ENCODE assay signal across 8 cellular contexts in genomic region chr2:10048501-10049171, GRCh38. TPM values are rescaled to one million over a fixed set of nuclear protein-coding genes. Genes with fewer than 3 reads are reported as not detected.
A peak's percentile ranks its signal among the peaks of the same experiment; 100 is the strongest.
DNase-seq lines count a peak whose midpoint lies in the region; ATAC-seq and TF ChIP-seq lines count a peak whose summit lies in the region.

No MANE protein-coding gene starts in this region.

- no peaks in the 10 kb centered on the region for H3K27me3 ChIP-seq in lung (ENCODE audit: control insufficient read depth, insufficient read depth)

- H3K27ac ChIP-seq in lung (ENCODE audit: low read depth in 1 of 2, low read length in 1 of 2): peak overlapping the region in 1 of 2 donors; percentile 47

- no peak overlapping the region for H3K4me3 ChIP-seq in lung

- no peaks in the 10 kb centered on the region for H3K9me3 ChIP-seq in lung (ENCODE audit: control insufficient read depth in 2 of 2, insufficient read depth in 1 of 2, low read length in 1 of 2)

- in situ Hi-C loops in GM13976 (cut with MboI; ENCODE audit: low sequenced_read_pairs, unreplicated experiment): no loop called here

- peaks cover 13 to 42% of the 10 kb centered on the region in 2 donors for H3K36me3 ChIP-seq in lung (ENCODE audit: control insufficient read depth in 2 of 2, insufficient read depth in 2 of 2, low read length in 2 of 2)

- H3K4me1 ChIP-seq in lung (ENCODE audit: control insufficient read depth in 2 of 2, insufficient read depth in 2 of 2, low read length in 2 of 2): peaks cover 0 to 6% of the 10 kb centered on the region in 2 donors

- WGBS in lung, 2 donors: 60 to 69% methylated on average over 10 of the region's 10 CpGs

- DNase-seq in Ammon's horn (ENCODE audit: low spot score) (peak; percentile 77), GM13976 (ENCODE audit: low spot score) (peak; percentile 74), NCI-H748 treated with DMSO at 0.1 percent for 48 hours (lab: John Stamatoyannopoulos, UW) (peak; percentile 14), lung (ENCODE audit: low spot score) (no peak)
- DNase-seq in central memory CD4-positive, alpha-beta T cell: peak; percentile 58

- TF ChIP-seq CTCF in GM13976 (IDR thresholded peaks at IDR 0.05; ENCODE audit: borderline replicate concordance, control extremely low read depth, extremely low read depth, insufficient read depth, missing control alignments) (peak; percentile 40), lung (IDR thresholded peaks at IDR 0.05; ENCODE audit: control extremely low read depth, extremely low read depth) (peak; percentile 49)

- ATAC-seq in lung (ENCODE audit: insufficient read depth, low FRiP score) (no peak), GM21529 (IDR thresholded peaks at IDR 0.05; ENCODE audit: unreplicated experiment) (no peak), GM18867 (IDR thresholded peaks at IDR 0.05; ENCODE audit: unreplicated experiment) (no peak), HG03521 (IDR thresholded peaks at IDR 0.05; ENCODE audit: unreplicated experiment) (no peak)

RNA-seq across cellular contexts. Expression of gene KLF11, which starts 5.3 kb away (rescaled TPM):
- 10 to 100 TPM; 20.3 to 21.8 TPM for total RNA-seq in lung
- 10 to 100 TPM in 1 of 2 donors, 1 to 10 TPM in 1; 7.4 to 14.4 TPM for polyA plus RNA-seq in lung

RNA-seq across cellular contexts. Expression of gene CYS1, which starts 31.6 kb away (rescaled TPM):
- total RNA-seq in lung: 1 to 10 TPM; 1.0 to 5.1 TPM
- polyA plus RNA-seq in lung: 1 to 10 TPM in 1 of 2 donors, under 1 TPM in 1; 0.35 to 1.0 TPM
